ENCODE assay signal across 8 cellular contexts in the genomic region with DNA sequence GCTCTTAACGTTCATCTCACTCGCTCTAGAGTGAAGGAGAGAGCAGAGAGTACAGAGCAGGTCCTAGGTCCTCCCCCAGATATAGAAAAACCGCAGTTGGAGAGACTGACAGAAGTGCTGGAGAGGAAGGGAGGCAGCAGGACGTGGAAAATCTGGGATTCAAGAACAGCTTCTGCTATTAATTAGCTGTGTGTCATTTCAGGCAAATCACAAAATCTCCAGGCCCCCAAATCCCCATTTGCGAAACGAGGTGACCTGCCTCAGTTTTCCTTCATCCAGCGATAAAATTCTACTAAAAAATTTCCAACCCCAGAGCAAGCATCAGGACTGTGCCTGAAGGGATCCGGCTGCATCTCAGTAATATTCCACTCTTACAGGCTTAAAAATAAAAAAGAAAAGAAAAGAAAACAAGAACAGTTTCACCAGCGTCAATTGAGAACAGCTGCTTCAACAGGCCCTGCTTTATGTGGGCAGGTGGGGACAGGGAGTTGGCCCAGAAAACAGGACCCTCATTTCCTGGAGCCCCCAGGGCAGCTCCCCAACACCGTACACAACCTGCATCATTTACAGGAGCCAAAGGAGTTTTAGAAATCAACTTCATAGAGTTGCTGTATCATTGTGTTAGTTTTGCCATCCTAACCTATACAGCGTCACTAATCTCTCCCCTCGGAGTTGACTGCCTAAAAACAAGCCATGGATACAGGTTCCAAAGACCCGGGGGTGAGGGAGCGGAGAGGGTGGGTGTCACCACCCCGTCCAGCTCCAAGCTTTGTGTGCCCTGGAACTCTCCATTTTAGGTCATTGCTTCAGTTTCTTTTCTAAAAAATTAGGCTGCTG. TPM values are rescaled to one million over a fixed set of nuclear protein-coding genes. Genes with fewer than 3 reads are reported as not detected.
A peak's percentile ranks its signal among the peaks of the same experiment; 100 is the strongest.
DNase-seq lines count a peak whose midpoint lies in the region; ATAC-seq and TF ChIP-seq lines count a peak whose summit lies in the region.

No MANE protein-coding gene starts in this region.

- H3K4me1 ChIP-seq in DOHH2 (ENCODE audit: control insufficient read depth, low read length) (peaks cover 65% of the 10 kb centered on the region), gastroesophageal sphincter (peaks cover 15 to 56% (median 42%) of the 10 kb centered on the region in 3 donors), gastrocnemius medialis (peaks cover 52 to 56% of the 10 kb centered on the region in 2 donors)

- in situ Hi-C loops in gastrocnemius medialis (cut with MboI; ENCODE audit: low sequenced_read_pairs in 4 of 4): no loop called here

- H3K27ac ChIP-seq in DOHH2 (ENCODE audit: low read depth, low read length) (peak overlapping the region; percentile 99), gastroesophageal sphincter (peak overlapping the region; percentile 96 to 99 (median 98)), gastrocnemius medialis (peak overlapping the region; percentile 93 to 99 (median 94))

- DNase-seq in SW480 (ENCODE audit: low spot score): peak; percentile 40
- peak in 1 of 2 donors; percentile 44 for DNase-seq in gastrocnemius medialis
- no peak for DNase-seq in iPS-NIHi11 (ENCODE audit: low spot score)

- H4K20me1 ChIP-seq in DOHH2 (ENCODE audit: control insufficient read depth, insufficient read depth, low read depth, low read length): peaks cover 20% of the 10 kb centered on the region; the same call in 1 of the 2 replicates

- TF ChIP-seq EP300 in gastroesophageal sphincter (IDR thresholded peaks at IDR 0.05): no peak

- H3K9me2 ChIP-seq in DOHH2 (replicated peaks; ENCODE audit: control insufficient read depth, low read length): no peaks in the 10 kb centered on the region

- H3K9me3 ChIP-seq in DOHH2 (ENCODE audit: control insufficient read depth, insufficient read depth, low read length) (no peaks in the 10 kb centered on the region), gastroesophageal sphincter (no peaks in the 10 kb centered on the region), gastrocnemius medialis (no peaks in the 10 kb centered on the region)

- H3K4me2 ChIP-seq in DOHH2 (ENCODE audit: low read length): peak overlapping the region; percentile 80

- H3F3A ChIP-seq in DOHH2 (ENCODE audit: control insufficient read depth, insufficient read depth): peaks cover 46% of the 10 kb centered on the region

- H3K36me3 ChIP-seq in DOHH2 (ENCODE audit: control insufficient read depth, low read length) (peaks cover 31% of the 10 kb centered on the region), gastroesophageal sphincter (peaks cover 0 to 3% of the 10 kb centered on the region in 2 donors), gastrocnemius medialis (peaks cover 4 to 17% of the 10 kb centered on the region in 2 donors)

- intact Hi-C loops in gastrocnemius medialis (cut with DNase I; ENCODE audit: low total_unique reads): loop anchor here (1.0 to 2.0 kb wide), 3 partner anchors 11 to 74 kb away; partner anchors contain the start of gene NEAT1

- 6 to 12% methylated on average over 6 to 15 of the region's 15 CpGs for WGBS in gastroesophageal sphincter (ENCODE audit: low coverage in 1 of 2), 2 donors

- TF ChIP-seq POLR2A in gastroesophageal sphincter (IDR thresholded peaks at IDR 0.05): peak in 1 of 2 donors; percentile 17
- peak in 1 of 2 donors; percentile 68 for TF ChIP-seq POLR2A in gastrocnemius medialis (IDR thresholded peaks at IDR 0.05)

- no peak for TF ChIP-seq CTCF in DOHH2 (IDR thresholded peaks at IDR 0.05; ENCODE audit: low read depth, low read length, poor library complexity, severe bottlenecking)
- no peak for TF ChIP-seq CTCF in gastroesophageal sphincter (IDR thresholded peaks at IDR 0.05)
- TF ChIP-seq CTCF in gastrocnemius medialis (IDR thresholded peaks at IDR 0.05 in 4 of 5, conservative IDR thresholded peaks at IDR 0.05 in 1 of 5): no peak

- H3K4me3 ChIP-seq in DOHH2 (ENCODE audit: low read length) (peak overlapping the region; percentile 68), gastroesophageal sphincter (peak overlapping the region; percentile 27 to 74), gastrocnemius medialis (peak overlapping the region; percentile 39 to 55 (median 48))

- H3K27me3 ChIP-seq in DOHH2 (ENCODE audit: control insufficient read depth, low read length) (no peaks in the 10 kb centered on the region), gastroesophageal sphincter (no peaks in the 10 kb centered on the region), gastrocnemius medialis (no peaks in the 10 kb centered on the region)

- peak; percentile 2 for ATAC-seq in HG02884 (IDR thresholded peaks at IDR 0.05; ENCODE audit: unreplicated experiment)
- no peak for ATAC-seq in gastroesophageal sphincter
- no peak for ATAC-seq in gastrocnemius medialis
- no peak for ATAC-seq in HG02623 (IDR thresholded peaks at IDR 0.05; ENCODE audit: unreplicated experiment)
- no peak for ATAC-seq in HG02938 (IDR thresholded peaks at IDR 0.05; ENCODE audit: unreplicated experiment)

- peaks cover 58% of the 10 kb centered on the region for H3K79me2 ChIP-seq in DOHH2 (ENCODE audit: control insufficient read depth, low read length)

RNA-seq across cellular contexts. Expression of gene MALAT1, which starts 2.3 kb away (rescaled TPM):
- total RNA-seq in gastroesophageal sphincter (over 10,000 TPM in 2 of 4 donors, 1,000 to 10,000 TPM in 2; 2,194 to 20,520 (median 8,164) TPM), gastrocnemius medialis (1,000 to 10,000 TPM in 3 of 4 donors, 100 to 1,000 TPM in 1; 874 to 6,745 (median 1,938) TPM)

RNA-seq across cellular contexts. Expression of gene SCYL1, which starts 28.4 kb away (rescaled TPM):
- total RNA-seq in gastroesophageal sphincter (10 to 100 TPM; 70.6 to 97.6 (median 89.2) TPM), gastrocnemius medialis (100 to 1,000 TPM; 120 to 162 (median 133) TPM)
